ENCODE assay signal across 1 cellular context in genomic region chr15:76336254-76337046, GRCh38.
A peak's percentile ranks its signal among the peaks of the same experiment; 100 is the strongest.
TF ChIP-seq lines count a peak whose summit lies in the region.

ISL2 (plus strand) TSS chr15:76336773; CDS start chr15:76336884, 111 bp downstream.

TF ChIP-seq in HCT116, 20 proteins besides CTCF, POLR2A, EP300 and RAD21 (continued from another document):
- TF ChIP-seq, protein P1, sequence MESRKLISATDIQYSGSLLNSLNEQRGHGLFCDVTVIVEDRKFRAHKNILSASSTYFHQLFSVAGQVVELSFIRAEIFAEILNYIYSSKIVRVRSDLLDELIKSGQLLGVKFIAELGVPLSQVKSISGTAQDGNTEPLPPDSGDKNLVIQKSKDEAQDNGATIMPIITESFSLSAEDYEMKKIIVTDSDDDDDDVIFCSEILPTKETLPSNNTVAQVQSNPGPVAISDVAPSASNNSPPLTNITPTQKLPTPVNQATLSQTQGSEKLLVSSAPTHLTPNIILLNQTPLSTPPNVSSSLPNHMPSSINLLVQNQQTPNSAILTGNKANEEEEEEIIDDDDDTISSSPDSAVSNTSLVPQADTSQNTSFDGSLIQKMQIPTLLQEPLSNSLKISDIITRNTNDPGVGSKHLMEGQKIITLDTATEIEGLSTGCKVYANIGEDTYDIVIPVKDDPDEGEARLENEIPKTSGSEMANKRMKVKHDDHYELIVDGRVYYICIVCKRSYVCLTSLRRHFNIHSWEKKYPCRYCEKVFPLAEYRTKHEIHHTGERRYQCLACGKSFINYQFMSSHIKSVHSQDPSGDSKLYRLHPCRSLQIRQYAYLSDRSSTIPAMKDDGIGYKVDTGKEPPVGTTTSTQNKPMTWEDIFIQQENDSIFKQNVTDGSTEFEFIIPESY (IDR thresholded peaks at IDR 0.05; ENCODE audit: extremely low read depth, insufficient replicate concordance, low read length): no peak
- TF ChIP-seq TCF7L2 (IDR thresholded peaks at IDR 0.05; ENCODE audit: borderline replicate concordance, extremely low read depth, insufficient read depth, insufficient read length) (peak; percentile 39), CEBPB (IDR thresholded peaks at IDR 0.05; ENCODE audit: low read depth) (peak; percentile 68; the same call in 1 of the 2 replicates), CBX3 (IDR thresholded peaks at IDR 0.05; ENCODE audit: low read depth) (no peak)
